35 cellular contexts compared by ENCODE assay signal in the genomic region with DNA sequence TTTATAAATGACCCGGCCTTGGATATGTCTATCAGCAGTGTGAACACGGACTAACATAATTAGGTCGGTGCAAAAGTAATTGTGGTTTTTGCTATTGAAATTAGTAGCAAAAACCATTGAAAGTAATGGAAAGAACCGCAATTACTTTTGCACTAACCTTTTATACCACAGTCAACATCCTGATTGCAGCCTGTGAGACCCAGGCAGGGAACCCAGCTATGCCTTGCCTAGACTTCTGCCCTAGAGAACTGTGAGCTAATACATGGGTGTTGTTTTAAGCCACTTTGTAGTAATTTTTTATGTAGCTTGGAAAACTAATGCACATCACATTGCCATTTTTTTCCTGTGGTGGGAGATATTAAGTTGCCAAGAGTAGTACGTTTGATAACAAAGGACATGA.
"Had no signal": no experiment of that assay in that cellular context is flagged by ENCODE, and none has a peak within 500 bp of the region (broad histone marks: within the 10 kb centered on the region; RNA-seq: fewer than 3 reads in every experiment).

No MANE protein-coding gene starts in this region.

- H3K4me3 ChIP-seq: MG63 had no signal

- H3K9me3 ChIP-seq: MG63 had no signal

- H3K36me3 ChIP-seq: MG63 had no signal

- DNase-seq: Karpas-422, Kasumi-1, MG63, MV-4-11, NCI-H1048, NCI-H1092, NCI-H1092 treated with DMSO at 0.1 percent for 48 hours, NCI-H1105, NCI-H1105 treated with DMSO at 0.1 percent for 48 hours, NCI-H1417, NCI-H1417 treated with DMSO at 0.1 percent for 48 hours, NCI-H1436, NCI-H1436 treated with DMSO at 0.1 percent for 48 hours, NCI-H146, NCI-H1694, NCI-H1694 treated with DMSO at 0.1 percent for 48 hours, NCI-H187, NCI-H187 treated with DMSO at 0.1 percent for 48 hours, NCI-H1930, NCI-H2029, NCI-H2029 treated with DMSO at 0.1 percent for 48 hours, NCI-H2081, NCI-H2081 treated with DMSO at 0.1 percent for 48 hours, NCI-H2107, NCI-H2171, NCI-H2171 treated with DMSO at 0.1 percent for 48 hours, NCI-H2227 treated with DMSO at 0.1 percent for 48 hours, NCI-H226, NCI-H345, NCI-H446, NCI-H446 treated with DMSO at 0.1 percent for 48 hours, NCI-H510A, NCI-H510A treated with DMSO at 0.1 percent for 48 hours, NCI-H524, NCI-H524 treated with DMSO at 0.1 percent for 48 hours had no signal

- H3K27me3 ChIP-seq: MG63 had no signal
